ENCODE assay signal across 1 cellular context in the genomic region with DNA sequence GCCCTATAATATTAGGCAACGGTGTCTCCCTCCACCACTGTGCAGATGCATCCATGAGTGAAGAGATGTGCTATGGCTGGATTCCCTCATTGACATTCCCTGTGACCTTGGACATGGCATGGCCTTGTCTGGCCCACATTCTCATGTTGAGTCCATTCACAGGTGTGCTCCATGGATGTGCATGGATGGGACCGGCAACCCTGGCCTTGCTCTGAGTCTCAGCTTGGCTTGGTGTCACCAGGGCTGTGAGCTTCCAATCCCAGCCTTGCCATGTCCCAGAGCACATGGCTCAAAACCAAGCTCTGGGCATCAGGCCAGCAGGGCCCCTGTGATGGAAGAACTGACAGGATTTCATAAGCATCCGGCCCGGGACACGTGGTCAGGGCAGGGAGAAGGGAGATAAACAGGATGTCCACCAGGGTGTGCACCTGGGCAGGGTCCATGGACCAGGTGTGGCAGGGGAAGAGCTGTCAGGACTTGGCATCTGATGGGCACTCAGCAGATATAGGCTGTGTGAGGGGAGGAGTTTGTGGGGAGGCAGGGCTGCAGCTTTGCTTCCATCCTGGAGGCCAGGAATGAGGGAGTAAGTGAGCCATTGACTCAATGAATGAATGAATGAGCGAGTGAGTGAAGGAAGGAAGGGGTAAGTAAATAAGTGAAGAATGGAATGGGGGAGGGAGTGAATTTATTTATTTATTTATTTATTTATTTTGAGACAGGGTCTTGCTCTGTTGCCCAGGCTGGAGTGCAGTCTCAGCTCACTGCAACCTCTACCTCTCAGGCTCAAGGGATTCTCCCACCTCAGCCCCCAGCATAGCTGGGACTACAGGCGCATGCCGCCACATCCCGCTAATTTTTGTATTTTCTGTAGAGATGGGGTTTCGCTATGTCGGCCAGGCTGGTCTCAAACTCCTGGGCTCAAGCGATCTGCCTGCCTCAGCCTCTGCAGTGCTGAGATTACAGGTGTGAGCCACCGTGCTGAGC.
TF ChIP-seq lines count a peak whose summit lies in the region.

No MANE protein-coding gene starts in this region.

TF ChIP-seq in HepG2, 621 proteins besides CTCF, POLR2A, EP300 and RAD21 (continued from another document and continues in another):
- TF ChIP-seq NFAT5 (CRISPR knock-in tag; IDR thresholded peaks at IDR 0.05) (peak; percentile 67; the same call in 1 of the 2 replicates), POLR2G (IDR thresholded peaks at IDR 0.05; ENCODE audit: low read depth, low read length) (peak; percentile 59), ZBTB25 (CRISPR knock-in tag; IDR thresholded peaks at IDR 0.05) (peak; percentile 99), ZSCAN30 (CRISPR knock-in tag; IDR thresholded peaks at IDR 0.05) (peak; percentile 74), ZNF574 (CRISPR knock-in tag; IDR thresholded peaks at IDR 0.05) (peak; percentile 93), ZNF629 (CRISPR knock-in tag; conservative IDR thresholded peaks at IDR 0.05) (peak; percentile 69), HMG20B (CRISPR knock-in tag; conservative IDR thresholded peaks at IDR 0.05) (peak; percentile 96), ZNF501 (CRISPR knock-in tag; IDR thresholded peaks at IDR 0.05) (peak; percentile 98), SP140L (CRISPR knock-in tag; IDR thresholded peaks at IDR 0.05; ENCODE audit: borderline replicate concordance) (peak; percentile 97; the same call in 1 of the 2 replicates), FOXO4 (CRISPR knock-in tag; conservative IDR thresholded peaks at IDR 0.05) (no peak), NPAS2 (CRISPR knock-in tag; IDR thresholded peaks at IDR 0.05; ENCODE audit: borderline replicate concordance) (no peak), ZNF225 (CRISPR knock-in tag; IDR thresholded peaks at IDR 0.05) (peak; percentile 98; the same call in 1 of the 2 replicates), TRIM24 (CRISPR knock-in tag; IDR thresholded peaks at IDR 0.05) (peak; percentile 88), SRF (IDR thresholded peaks at IDR 0.05; ENCODE audit: low read depth, low read length) (0 out of 2 replicates have a peak, but pooled peaks have one; percentile 38), HCFC1 (IDR thresholded peaks at IDR 0.05; ENCODE audit: low read depth, low read length) (peak; percentile 36; the same call in 1 of the 2 replicates), CEBPG (CRISPR knock-in tag; IDR thresholded peaks at IDR 0.05) (peak; percentile 100), ADNP (CRISPR knock-in tag; IDR thresholded peaks at IDR 0.05) (no peak; the same call in 1 of the 2 replicates), POLR2AphosphoS2 (IDR thresholded peaks at IDR 0.05; ENCODE audit: low read depth, low read length) (0 out of 2 replicates have a peak, but pooled peaks have one; percentile 72), ZFP90 (CRISPR knock-in tag; IDR thresholded peaks at IDR 0.05; ENCODE audit: borderline replicate concordance) (no peak; the same call in 1 of the 2 replicates), ZNF326 (CRISPR knock-in tag; IDR thresholded peaks at IDR 0.05; ENCODE audit: borderline replicate concordance) (peak; percentile 96), XBP1 (CRISPR knock-in tag; IDR thresholded peaks at IDR 0.05) (no peak), STAT5B (CRISPR knock-in tag; IDR thresholded peaks at IDR 0.05) (peak; percentile 96), KMT2A (CRISPR knock-in tag; IDR thresholded peaks at IDR 0.05) (peak; percentile 92), TAF15 (IDR thresholded peaks at IDR 0.05; ENCODE audit: low read depth, low read length, poor library complexity, severe bottlenecking) (no peak), THYN1 (CRISPR knock-in tag; IDR thresholded peaks at IDR 0.05; ENCODE audit: borderline replicate concordance, low read depth) (0 out of 2 replicates have a peak, but pooled peaks have one; percentile 32), ZNF772 (CRISPR knock-in tag; IDR thresholded peaks at IDR 0.05) (peak; percentile 98)
- TF ChIP-seq, protein P1, sequence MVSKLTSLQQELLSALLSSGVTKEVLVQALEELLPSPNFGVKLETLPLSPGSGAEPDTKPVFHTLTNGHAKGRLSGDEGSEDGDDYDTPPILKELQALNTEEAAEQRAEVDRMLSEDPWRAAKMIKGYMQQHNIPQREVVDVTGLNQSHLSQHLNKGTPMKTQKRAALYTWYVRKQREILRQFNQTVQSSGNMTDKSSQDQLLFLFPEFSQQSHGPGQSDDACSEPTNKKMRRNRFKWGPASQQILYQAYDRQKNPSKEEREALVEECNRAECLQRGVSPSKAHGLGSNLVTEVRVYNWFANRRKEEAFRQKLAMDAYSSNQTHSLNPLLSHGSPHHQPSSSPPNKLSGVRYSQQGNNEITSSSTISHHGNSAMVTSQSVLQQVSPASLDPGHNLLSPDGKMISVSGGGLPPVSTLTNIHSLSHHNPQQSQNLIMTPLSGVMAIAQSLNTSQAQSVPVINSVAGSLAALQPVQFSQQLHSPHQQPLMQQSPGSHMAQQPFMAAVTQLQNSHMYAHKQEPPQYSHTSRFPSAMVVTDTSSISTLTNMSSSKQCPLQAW (CRISPR knock-in tag; IDR thresholded peaks at IDR 0.05), result peak; percentile 100
- TF ChIP-seq, protein P2, sequence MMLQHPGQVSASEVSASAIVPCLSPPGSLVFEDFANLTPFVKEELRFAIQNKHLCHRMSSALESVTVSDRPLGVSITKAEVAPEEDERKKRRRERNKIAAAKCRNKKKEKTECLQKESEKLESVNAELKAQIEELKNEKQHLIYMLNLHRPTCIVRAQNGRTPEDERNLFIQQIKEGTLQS (CRISPR knock-in tag; IDR thresholded peaks at IDR 0.05), result peak; percentile 94
- TF ChIP-seq, protein P3, sequence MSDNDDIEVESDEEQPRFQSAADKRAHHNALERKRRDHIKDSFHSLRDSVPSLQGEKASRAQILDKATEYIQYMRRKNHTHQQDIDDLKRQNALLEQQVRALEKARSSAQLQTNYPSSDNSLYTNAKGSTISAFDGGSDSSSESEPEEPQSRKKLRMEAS (IDR thresholded peaks at IDR 0.05), result peak; percentile 100
- TF ChIP-seq, protein P4, sequence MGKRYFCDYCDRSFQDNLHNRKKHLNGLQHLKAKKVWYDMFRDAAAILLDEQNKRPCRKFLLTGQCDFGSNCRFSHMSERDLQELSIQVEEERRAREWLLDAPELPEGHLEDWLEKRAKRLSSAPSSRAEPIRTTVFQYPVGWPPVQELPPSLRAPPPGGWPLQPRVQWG (CRISPR knock-in tag; IDR thresholded peaks at IDR 0.05; ENCODE audit: borderline replicate concordance, low read depth), result no peak
- TF ChIP-seq, protein P5, sequence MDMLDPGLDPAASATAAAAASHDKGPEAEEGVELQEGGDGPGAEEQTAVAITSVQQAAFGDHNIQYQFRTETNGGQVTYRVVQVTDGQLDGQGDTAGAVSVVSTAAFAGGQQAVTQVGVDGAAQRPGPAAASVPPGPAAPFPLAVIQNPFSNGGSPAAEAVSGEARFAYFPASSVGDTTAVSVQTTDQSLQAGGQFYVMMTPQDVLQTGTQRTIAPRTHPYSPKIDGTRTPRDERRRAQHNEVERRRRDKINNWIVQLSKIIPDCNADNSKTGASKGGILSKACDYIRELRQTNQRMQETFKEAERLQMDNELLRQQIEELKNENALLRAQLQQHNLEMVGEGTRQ (IDR thresholded peaks at IDR 0.05; ENCODE audit: low read depth, low read length), result peak; percentile 96
- TF ChIP-seq, protein P5 (CRISPR knock-in tag; IDR thresholded peaks at IDR 0.05; ENCODE audit: borderline replicate concordance), result peak; percentile 98
- TF ChIP-seq, protein P6, sequence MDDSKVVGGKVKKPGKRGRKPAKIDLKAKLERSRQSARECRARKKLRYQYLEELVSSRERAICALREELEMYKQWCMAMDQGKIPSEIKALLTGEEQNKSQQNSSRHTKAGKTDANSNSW (CRISPR knock-in tag; IDR thresholded peaks at IDR 0.05; ENCODE audit: borderline replicate concordance), result peak; percentile 87
- TF ChIP-seq, protein P7, sequence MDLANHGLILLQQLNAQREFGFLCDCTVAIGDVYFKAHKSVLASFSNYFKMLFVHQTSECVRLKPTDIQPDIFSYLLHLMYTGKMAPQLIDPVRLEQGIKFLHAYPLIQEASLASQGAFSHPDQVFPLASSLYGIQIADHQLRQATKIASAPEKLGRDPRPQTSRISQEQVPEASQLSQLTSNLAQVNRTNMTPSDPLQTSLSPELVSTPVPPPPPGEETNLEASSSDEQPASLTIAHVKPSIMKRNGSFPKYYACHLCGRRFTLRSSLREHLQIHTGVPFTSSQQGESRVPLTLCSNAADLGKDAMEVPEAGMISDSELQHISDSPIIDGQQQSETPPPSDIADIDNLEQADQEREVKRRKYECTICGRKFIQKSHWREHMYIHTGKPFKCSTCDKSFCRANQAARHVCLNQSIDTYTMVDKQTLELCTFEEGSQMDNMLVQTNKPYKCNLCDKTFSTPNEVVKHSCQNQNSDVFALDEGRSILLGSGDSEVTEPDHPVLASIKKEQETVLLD (CRISPR knock-in tag; IDR thresholded peaks at IDR 0.05; ENCODE audit: low read depth), result peak; percentile 58; the same call in 1 of the 2 replicates
